8 cellular contexts compared by ENCODE assay signal in genomic region chr14:85532981-85533820, GRCh38. TPM values are rescaled to one million over a fixed set of nuclear protein-coding genes. Genes with fewer than 3 reads are reported as not detected.
DNase-seq lines count a peak whose midpoint lies in the region; ATAC-seq and TF ChIP-seq lines count a peak whose summit lies in the region.

No MANE protein-coding gene starts in this region.

- H3K4me1 ChIP-seq in SJCRH30 = peaks cover 4% of the 10 kb centered on the region

- H3K4me3 ChIP-seq in SJCRH30 = peak overlapping the region; percentile 96
- H3K4me3 ChIP-seq in fibroblast of the aortic adventitia (ENCODE audit: low read depth, low read length) = peak overlapping the region; percentile 92

- CTCF ChIA-PET in HEK293T (lab: Yijun Ruan, JAX) = no interaction called here

- peaks cover 64% of the 10 kb centered on the region for H3K4me1 Mint-ChIP-seq in HFFc6 (ENCODE audit: low read depth)

- H3K9me3 ChIP-seq in SJCRH30 (replicated peaks) = no peaks in the 10 kb centered on the region

- H3K9me3 Mint-ChIP-seq in HFFc6 = no peaks in the 10 kb centered on the region

- DNase-seq in HFFc6 (peak; percentile 84), SJCRH30 (peak; percentile 85 to 91), fibroblast of the aortic adventitia (ENCODE audit: low read depth) (peak; percentile 92), myocyte (ENCODE audit: low read depth) (peak; percentile 95), HEK293T (ENCODE audit: extremely low spot score) (no peak), activated gamma-delta T cell treated with Interleukin-2 at 50 U/mL for 16 hours (no peak)
- no peak for DNase-seq in stimulated activated naive CD4-positive, alpha-beta T cell (lab: John Stamatoyannopoulos, UW)

- H3K36me3 ChIP-seq in SJCRH30 = no peaks in the 10 kb centered on the region

- peak overlapping the region; percentile 92 for H3K4me3 Mint-ChIP-seq in HFFc6

- H3K27ac Mint-ChIP-seq in HFFc6 = peak overlapping the region; percentile 95

- H3K27me3 Mint-ChIP-seq in HFFc6 (ENCODE audit: insufficient read depth) = no peaks in the 10 kb centered on the region; the same call in 1 of the 2 replicates

- no peak for TF ChIP-seq CTCF in HFFc6 (IDR thresholded peaks at IDR 0.05)
- TF ChIP-seq CTCF in fibroblast of the aortic adventitia (IDR thresholded peaks at IDR 0.05; ENCODE audit: insufficient read depth, low read length) = no peak

- H3K36me3 Mint-ChIP-seq in HFFc6 (ENCODE audit: low read depth) = no peaks in the 10 kb centered on the region

- no peak for ATAC-seq in HG02938 (IDR thresholded peaks at IDR 0.05; ENCODE audit: unreplicated experiment)

- no peaks in the 10 kb centered on the region for H3K27me3 ChIP-seq in SJCRH30

- POLR2A ChIA-PET in HEK293T (lab: Yijun Ruan, JAX) = no interaction called here

- H3K27ac ChIP-seq in SJCRH30 = peak overlapping the region; percentile 89

TF ChIP-seq in HEK293T, 16 proteins besides CTCF, POLR2A, EP300 and RAD21:
- TF ChIP-seq FOXM1 (IDR thresholded peaks at IDR 0.05; ENCODE audit: borderline replicate concordance) = no peak

RNA-seq across cellular contexts. Expression of gene FLRT2, which starts 3.3 kb away (rescaled TPM):
- 10 to 100 TPM; 31.1 to 59.0 (median 37.1) TPM for total RNA-seq in HFFc6 (2021; fragmentation: NEBNext Ultra II Directional; extraction: Animal tissue kit (Norgen Biotek cat#: 25700))
- 22.7 and 23.5 TPM in 2 replicates for total RNA-seq in SJCRH30 (2014; rRNA removed; shearing (Covaris generic))
- 48.6 and 72.3 TPM in 2 replicates for total RNA-seq in fibroblast of the aortic adventitia (ENCODE audit: low replicate concordance)
- total RNA-seq in myocyte = 19.6 and 37.3 TPM in 2 replicates
- polyA plus RNA-seq in myocyte (2012) = 25.1 TPM

Comparison
In these comparisons a context has a peak if more than half of its experiments do, and no peak if none do; other contexts are left out.
1. DNase-seq: peak in HFFc6 (single experiment), SJCRH30 (2 of 2), fibroblast of the aortic adventitia (single experiment) and myocyte (single experiment); none in HEK293T (single experiment), activated gamma-delta T cell treated with Interleukin-2 at 50 U/mL for 16 hours (single experiment) and stimulated activated naive CD4-positive, alpha-beta T cell (0 of 6).